8 cellular contexts compared by ENCODE assay signal in genomic region chr7:105521027-105521730, GRCh38. TPM values are rescaled to one million over a fixed set of nuclear protein-coding genes. Genes with fewer than 3 reads are reported as not detected.
DNase-seq lines count a peak whose midpoint lies in the region; ATAC-seq and TF ChIP-seq lines count a peak whose summit lies in the region.

No MANE protein-coding gene starts in this region.

- POLR2A ChIA-PET in activated B cell treated with CpG ODN at 0.5 μM for 24 hours (lab: Charles Lee) = interaction anchor here (0.6 to 4.4 kb wide), 3 partner anchors 9 to 196 kb away, joined by 3 to 24 read pairs (median 7); partner anchors contain the start of gene RINT1

- no peaks in the 10 kb centered on the region for H3K9me3 Mint-ChIP-seq in activated B cell treated with CpG ODN at 0.5 μM for 24 hours

- H3K36me3 Mint-ChIP-seq in activated B cell treated with CpG ODN at 0.5 μM for 24 hours (ENCODE audit: low read depth) = peaks cover 5% of the 10 kb centered on the region

- no peaks in the 10 kb centered on the region for H3K27me3 ChIP-seq in colonic mucosa
- H3K27me3 ChIP-seq in left lung = no peaks in the 10 kb centered on the region

- peak; percentile 9 for ATAC-seq in HG02970 (IDR thresholded peaks at IDR 0.05; ENCODE audit: low FRiP score, unreplicated experiment)
- peak; percentile 8 for ATAC-seq in activated B cell treated with CpG ODN at 0.5 μM for 24 hours (ENCODE audit: low read depth)
- peak; percentile 74 for ATAC-seq in left lung

- CTCF ChIA-PET in activated B cell treated with CpG ODN at 0.5 μM for 24 hours (lab: Charles Lee) = no interaction called here

- no peak for TF ChIP-seq CTCF in activated B cell treated with CpG ODN at 0.5 μM for 24 hours (IDR thresholded peaks at IDR 0.05)
- TF ChIP-seq CTCF in colonic mucosa (IDR thresholded peaks at IDR 0.05) = no peak
- no peak for TF ChIP-seq CTCF in left lung (IDR thresholded peaks at IDR 0.05)

- H3K9ac ChIP-seq in colonic mucosa (ENCODE audit: low read depth in 2 of 2, low read length in 2 of 2) = peak overlapping the region; percentile 70 to 91

- H3K4me3 Mint-ChIP-seq in activated B cell treated with CpG ODN at 0.5 μM for 24 hours = peak overlapping the region; percentile 93

- H3K4me3 ChIP-seq in colonic mucosa (peak overlapping the region; percentile 84), left lung (peak overlapping the region; percentile 68 to 73)

- peak overlapping the region; percentile 83 for H3K27ac ChIP-seq in colonic mucosa
- peak overlapping the region; percentile 88 for H3K27ac ChIP-seq in left lung

- intact Hi-C loops in activated B cell treated with CpG ODN at 0.5 μM for 24 hours (cut with micrococcal nuclease) (loop anchor here (5.0 kb wide), 1 partner anchor 169 kb away; no protein-coding TSS in a partner anchor), colonic mucosa (cut with DNase I) (no loop called here), left lung (cut with DNase I) (no loop called here)

- no peaks in the 10 kb centered on the region for H3K4me1 ChIP-seq in colonic mucosa
- peaks cover 9 to 17% of the 10 kb centered on the region in 2 donors for H3K4me1 ChIP-seq in left lung

- no peaks in the 10 kb centered on the region for H3K27me3 Mint-ChIP-seq in activated B cell treated with CpG ODN at 0.5 μM for 24 hours

- H3K27ac Mint-ChIP-seq in activated B cell treated with CpG ODN at 0.5 μM for 24 hours = peak overlapping the region; percentile 82

- peak; percentile 13 to 33 for DNase-seq in activated CD4-positive, alpha-beta T cell treated with anti-CD3 and anti-CD28 coated beads for 24 hours (ENCODE audit: low read depth in 2 of 2)
- DNase-seq in activated CD4-positive, alpha-beta T cell treated with anti-CD3 and anti-CD28 coated beads for 1 hour = no peak
- DNase-seq in NCI-H1694 (lab: John Stamatoyannopoulos, UW) = peak; percentile 8
- DNase-seq in activated B cell treated with CpG ODN at 0.5 μM for 24 hours = no peak
- DNase-seq in colonic mucosa = peak; percentile 64
- DNase-seq in left lung = peak; percentile 77 to 89
- DNase-seq in stimulated activated CD4-positive, alpha-beta T cell treated with anti-CD3 and anti-CD28 coated beads, Interleukin-2, amount 100 ng/mL, for 4 hours (ENCODE audit: low read depth) = peak; percentile 48

- H3K9me3 ChIP-seq in colonic mucosa (no peaks in the 10 kb centered on the region), left lung (no peaks in the 10 kb centered on the region)

- H3K36me3 ChIP-seq in colonic mucosa (no peaks in the 10 kb centered on the region), left lung (no peaks in the 10 kb centered on the region)

- peaks cover 27% of the 10 kb centered on the region for H3K4me1 Mint-ChIP-seq in activated B cell treated with CpG ODN at 0.5 μM for 24 hours

RNA-seq across cellular contexts. Expression of gene PUS7, which starts 0.9 kb away (rescaled TPM):
- 17.8 and 18.0 TPM in 2 replicates for total RNA-seq in activated B cell treated with CpG ODN at 0.5 μM for 24 hours
- total RNA-seq in colonic mucosa = 10 to 100 TPM in 1 of 2 donors, 1 to 10 TPM in 1; 7.5 to 10.7 TPM
- total RNA-seq in left lung = 10 to 100 TPM; 10.3 to 16.6 TPM

RNA-seq across cellular contexts. Expression of gene RINT1, which starts 10.8 kb away (rescaled TPM):
- total RNA-seq in activated B cell treated with CpG ODN at 0.5 μM for 24 hours = 31.1 and 35.5 TPM in 2 replicates
- total RNA-seq in colonic mucosa = 10 to 100 TPM; 13.4 to 17.2 TPM
- total RNA-seq in left lung = 10 to 100 TPM; 15.0 to 15.9 TPM

Comparison
In these comparisons a context has a peak if more than half of its experiments do, and no peak if none do; other contexts are left out.
1. DNase-seq: peak in activated CD4-positive, alpha-beta T cell treated with anti-CD3 and anti-CD28 coated beads for 24 hours (2 of 2), NCI-H1694 (single experiment), colonic mucosa (single experiment), left lung (2 of 2) and stimulated activated CD4-positive, alpha-beta T cell treated with anti-CD3 and anti-CD28 coated beads, Interleukin-2, amount 100 ng/mL, for 4 hours (single experiment); none in activated CD4-positive, alpha-beta T cell treated with anti-CD3 and anti-CD28 coated beads for 1 hour (single experiment) and activated B cell treated with CpG ODN at 0.5 μM for 24 hours (single experiment).
2. ATAC-seq: peak in every context shown above with its lines; median percentile 74 in left lung; 9 in HG02970; 8 in activated B cell treated with CpG ODN at 0.5 μM for 24 hours.